Comparison of ENCODE assay signal across 9 cellular contexts in genomic region chr14:21536395-21537087, GRCh38. TPM values are rescaled to one million over a fixed set of nuclear protein-coding genes. Genes with fewer than 3 reads are reported as not detected.
A peak's percentile ranks its signal among the peaks of the same experiment; 100 is the strongest.
DNase-seq lines count a peak whose midpoint lies in the region; ATAC-seq, FAIRE-seq and TF ChIP-seq lines count a peak whose summit lies in the region.
"Had no signal": no experiment of that assay in that cellular context is flagged by ENCODE, and none has a peak within 500 bp of the region (broad histone marks: within the 10 kb centered on the region; RNA-seq: fewer than 3 reads in every experiment).

No MANE protein-coding gene starts in this region.

- H3K4me1 ChIP-seq in GM23338 (ENCODE audit: insufficient read depth), result peaks cover 50% of the 10 kb centered on the region
- no peaks in the 10 kb centered on the region for H3K4me1 ChIP-seq in astrocyte (ENCODE audit: insufficient read depth, low read length)

- no peak for FAIRE-seq in astrocyte (lab: Jason Lieb, UNC)

- H3K36me3 ChIP-seq in GM23338 (ENCODE audit: insufficient read depth) (no peaks in the 10 kb centered on the region), astrocyte (ENCODE audit: insufficient read depth, low read length) (no peaks in the 10 kb centered on the region)

- no peak overlapping the region for H3K9ac ChIP-seq in astrocyte (ENCODE audit: low read length)

- H3K4me3 Mint-ChIP-seq in GM23338 (peak overlapping the region; percentile 99), astrocyte (ENCODE audit: unreplicated experiment) (peak overlapping the region; percentile 78)

- no peaks in the 10 kb centered on the region; the same call in 1 of the 3 replicates for H3K9me3 Mint-ChIP-seq in GM23338
- H3K9me3 Mint-ChIP-seq in astrocyte (ENCODE audit: unreplicated experiment), result peaks cover 2% of the 10 kb centered on the region

- peak; percentile 55 for ATAC-seq in GM23338
- ATAC-seq in HG03460 (IDR thresholded peaks at IDR 0.05; ENCODE audit: unreplicated experiment), result no peak
- no peak for ATAC-seq in GM21447 (IDR thresholded peaks at IDR 0.05; ENCODE audit: unreplicated experiment)
- ATAC-seq in GM18867 (IDR thresholded peaks at IDR 0.05; ENCODE audit: unreplicated experiment), result no peak

- no peaks in the 10 kb centered on the region for H3K9me2 ChIP-seq in GM23338 (ENCODE audit: insufficient read depth)

- peak overlapping the region; percentile 95 for H3K27ac ChIP-seq in GM23338 (ENCODE audit: low read depth)
- H3K27ac ChIP-seq in astrocyte (ENCODE audit: low read depth, low read length), result no peak overlapping the region

- H2AFZ ChIP-seq in GM23338 (no peak overlapping the region), astrocyte (ENCODE audit: low read depth, low read length) (peak overlapping the region; percentile 53)

- H3K27me3 ChIP-seq in GM23338 (ENCODE audit: insufficient read depth) (no peaks in the 10 kb centered on the region), astrocyte (ENCODE audit: insufficient read depth, low read length) (peaks cover 46% of the 10 kb centered on the region)

- H4K20me1 ChIP-seq in GM23338 (replicated peaks; ENCODE audit: insufficient read depth), result no peaks in the 10 kb centered on the region
- H4K20me1 ChIP-seq in astrocyte (ENCODE audit: insufficient read depth, low read length), result no peaks in the 10 kb centered on the region

- H3K27me3 Mint-ChIP-seq in GM23338 (ENCODE audit: insufficient read depth, low read depth, poor library complexity) (peaks cover 24% of the 10 kb centered on the region), astrocyte (ENCODE audit: low read depth, unreplicated experiment) (peaks cover 14% of the 10 kb centered on the region)

- H3K36me3 Mint-ChIP-seq in GM23338 (ENCODE audit: low read depth) (peaks cover 30% of the 10 kb centered on the region), astrocyte (ENCODE audit: low read depth, unreplicated experiment) (no peaks in the 10 kb centered on the region)

- peaks cover 9% of the 10 kb centered on the region; the same call in 1 of the 2 replicates for H3F3A ChIP-seq in GM23338 (replicated peaks; ENCODE audit: low read depth)

- DNase-seq in GM23338 (ENCODE audit: low spot score) (peak; percentile 82), astrocyte (ENCODE audit: low read depth) (no peak), retinal pigment epithelial cell (ENCODE audit: low read depth) (no peak)
- no peak for DNase-seq in activated T-cell treated with anti-CD3 and anti-CD28 coated beads, Interleukin-2, amount 50 U/mL, for 48 hours
- DNase-seq: EL had no signal

- H3K27ac Mint-ChIP-seq in GM23338 (peak overlapping the region; percentile 99), astrocyte (ENCODE audit: unreplicated experiment) (peak overlapping the region; percentile 69)

- H3K9me3 ChIP-seq in astrocyte (ENCODE audit: insufficient read depth, low read depth, low read length), result no peaks in the 10 kb centered on the region
- H3K9me3 ChIP-seq in iPS-18c (ENCODE audit: control insufficient read depth, insufficient read depth, low read length), result no peaks in the 10 kb centered on the region

- TF ChIP-seq CTCF in GM23338 (conservative IDR thresholded peaks at IDR 0.05; ENCODE audit: low read depth in 2 of 2) (no peak), astrocyte (IDR thresholded peaks at IDR 0.05; ENCODE audit: insufficient read depth, low read depth, low read length) (no peak), retinal pigment epithelial cell (conservative IDR thresholded peaks at IDR 0.05; ENCODE audit: low read depth, low read length) (no peak)

- H3K4me2 ChIP-seq in GM23338 (peak overlapping the region; percentile 86), astrocyte (ENCODE audit: low read length) (peak overlapping the region; percentile 75)

- peaks cover 70% of the 10 kb centered on the region for H3K79me2 ChIP-seq in GM23338 (replicated peaks; ENCODE audit: insufficient read depth)
- no peaks in the 10 kb centered on the region for H3K79me2 ChIP-seq in astrocyte (ENCODE audit: insufficient read depth, low read length)

- H3K4me3 ChIP-seq in GM23338 (peak overlapping the region; percentile 84), astrocyte (ENCODE audit: insufficient read depth, low read depth, low read length) (peak overlapping the region; percentile 35), iPS-18c (ENCODE audit: insufficient read depth, low read depth, low read length) (peak overlapping the region; percentile 86), retinal pigment epithelial cell (ENCODE audit: low read length) (peak overlapping the region; percentile 50)

- peaks cover 43% of the 10 kb centered on the region for H3K4me1 Mint-ChIP-seq in GM23338
- H3K4me1 Mint-ChIP-seq in astrocyte (ENCODE audit: low read depth, unreplicated experiment), result peaks cover 14% of the 10 kb centered on the region

TF ChIP-seq in GM23338, 12 proteins besides CTCF, POLR2A, EP300 and RAD21:
- TF ChIP-seq, protein P1, sequence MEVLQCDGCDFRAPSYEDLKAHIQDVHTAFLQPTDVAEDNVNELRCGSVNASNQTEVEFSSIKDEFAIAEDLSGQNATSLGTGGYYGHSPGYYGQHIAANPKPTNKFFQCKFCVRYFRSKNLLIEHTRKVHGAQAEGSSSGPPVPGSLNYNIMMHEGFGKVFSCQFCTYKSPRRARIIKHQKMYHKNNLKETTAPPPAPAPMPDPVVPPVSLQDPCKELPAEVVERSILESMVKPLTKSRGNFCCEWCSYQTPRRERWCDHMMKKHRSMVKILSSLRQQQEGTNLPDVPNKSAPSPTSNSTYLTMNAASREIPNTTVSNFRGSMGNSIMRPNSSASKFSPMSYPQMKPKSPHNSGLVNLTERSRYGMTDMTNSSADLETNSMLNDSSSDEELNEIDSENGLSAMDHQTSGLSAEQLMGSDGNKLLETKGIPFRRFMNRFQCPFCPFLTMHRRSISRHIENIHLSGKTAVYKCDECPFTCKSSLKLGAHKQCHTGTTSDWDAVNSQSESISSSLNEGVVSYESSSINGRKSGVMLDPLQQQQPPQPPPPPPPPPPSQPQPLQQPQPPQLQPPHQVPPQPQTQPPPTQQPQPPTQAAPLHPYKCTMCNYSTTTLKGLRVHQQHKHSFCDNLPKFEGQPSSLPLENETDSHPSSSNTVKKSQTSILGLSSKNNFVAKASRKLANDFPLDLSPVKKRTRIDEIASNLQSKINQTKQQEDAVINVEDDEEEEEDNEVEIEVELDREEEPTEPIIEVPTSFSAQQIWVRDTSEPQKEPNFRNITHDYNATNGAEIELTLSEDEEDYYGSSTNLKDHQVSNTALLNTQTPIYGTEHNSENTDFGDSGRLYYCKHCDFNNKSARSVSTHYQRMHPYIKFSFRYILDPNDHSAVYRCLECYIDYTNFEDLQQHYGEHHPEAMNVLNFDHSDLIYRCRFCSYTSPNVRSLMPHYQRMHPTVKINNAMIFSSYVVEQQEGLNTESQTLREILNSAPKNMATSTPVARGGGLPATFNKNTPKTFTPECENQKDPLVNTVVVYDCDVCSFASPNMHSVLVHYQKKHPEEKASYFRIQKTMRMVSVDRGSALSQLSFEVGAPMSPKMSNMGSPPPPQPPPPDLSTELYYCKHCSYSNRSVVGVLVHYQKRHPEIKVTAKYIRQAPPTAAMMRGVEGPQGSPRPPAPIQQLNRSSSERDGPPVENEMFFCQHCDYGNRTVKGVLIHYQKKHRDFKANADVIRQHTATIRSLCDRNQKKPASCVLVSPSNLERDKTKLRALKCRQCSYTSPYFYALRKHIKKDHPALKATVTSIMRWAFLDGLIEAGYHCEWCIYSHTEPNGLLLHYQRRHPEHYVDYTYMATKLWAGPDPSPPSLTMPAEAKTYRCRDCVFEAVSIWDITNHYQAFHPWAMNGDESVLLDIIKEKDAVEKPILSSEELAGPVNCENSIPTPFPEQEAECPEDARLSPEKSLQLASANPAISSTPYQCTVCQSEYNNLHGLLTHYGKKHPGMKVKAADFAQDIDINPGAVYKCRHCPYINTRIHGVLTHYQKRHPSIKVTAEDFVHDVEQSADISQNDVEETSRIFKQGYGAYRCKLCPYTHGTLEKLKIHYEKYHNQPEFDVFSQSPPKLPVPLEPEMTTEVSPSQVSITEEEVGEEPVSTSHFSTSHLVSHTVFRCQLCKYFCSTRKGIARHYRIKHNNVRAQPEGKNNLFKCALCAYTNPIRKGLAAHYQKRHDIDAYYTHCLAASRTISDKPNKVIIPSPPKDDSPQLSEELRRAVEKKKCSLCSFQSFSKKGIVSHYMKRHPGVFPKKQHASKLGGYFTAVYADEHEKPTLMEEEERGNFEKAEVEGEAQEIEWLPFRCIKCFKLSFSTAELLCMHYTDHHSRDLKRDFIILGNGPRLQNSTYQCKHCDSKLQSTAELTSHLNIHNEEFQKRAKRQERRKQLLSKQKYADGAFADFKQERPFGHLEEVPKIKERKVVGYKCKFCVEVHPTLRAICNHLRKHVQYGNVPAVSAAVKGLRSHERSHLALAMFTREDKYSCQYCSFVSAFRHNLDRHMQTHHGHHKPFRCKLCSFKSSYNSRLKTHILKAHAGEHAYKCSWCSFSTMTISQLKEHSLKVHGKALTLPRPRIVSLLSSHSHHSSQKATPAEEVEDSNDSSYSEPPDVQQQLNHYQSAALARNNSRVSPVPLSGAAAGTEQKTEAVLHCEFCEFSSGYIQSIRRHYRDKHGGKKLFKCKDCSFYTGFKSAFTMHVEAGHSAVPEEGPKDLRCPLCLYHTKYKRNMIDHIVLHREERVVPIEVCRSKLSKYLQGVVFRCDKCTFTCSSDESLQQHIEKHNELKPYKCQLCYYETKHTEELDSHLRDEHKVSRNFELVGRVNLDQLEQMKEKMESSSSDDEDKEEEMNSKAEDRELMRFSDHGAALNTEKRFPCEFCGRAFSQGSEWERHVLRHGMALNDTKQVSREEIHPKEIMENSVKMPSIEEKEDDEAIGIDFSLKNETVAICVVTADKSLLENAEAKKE (CRISPR knock-in tag; IDR thresholded peaks at IDR 0.05), result no peak
- TF ChIP-seq ZNF331 (CRISPR knock-in tag; IDR thresholded peaks at IDR 0.05; ENCODE audit: low read depth) (no peak), EZH2 (IDR thresholded peaks at IDR 0.05; ENCODE audit: low read depth, unreplicated experiment) (no peak), CREB1 (CRISPR knock-in tag; IDR thresholded peaks at IDR 0.05; ENCODE audit: low read depth) (no peak), POLR2AphosphoS5 (IDR thresholded peaks at IDR 0.05; ENCODE audit: low read depth) (peak; percentile 63)
TF ChIP-seq in GM23338: peak in this region for 1.

RNA-seq across cellular contexts. Expression of gene SALL2, which starts 10.4 kb away (rescaled TPM):
- 256 and 281 TPM in 2 replicates for total RNA-seq in GM23338 (2014; rRNA removed; shearing (Covaris generic))
- 121 TPM in 2 replicates for polyA plus RNA-seq in GM23338 (2016; fragmentation: Nextera tagmentation; extraction: Ambion mirVana)
- total RNA-seq in astrocyte, result 28.3 and 34.5 TPM in 2 replicates

RNA-seq across cellular contexts. Expression of gene METTL3, which starts 25.4 kb away (rescaled TPM):
- 125 and 140 TPM in 2 replicates for total RNA-seq in GM23338 (2014; rRNA removed; shearing (Covaris generic))
- 87.0 and 100 TPM in 2 replicates for polyA plus RNA-seq in GM23338 (2016; fragmentation: Nextera tagmentation; extraction: Ambion mirVana)
- 40.0 and 44.0 TPM in 2 replicates for total RNA-seq in astrocyte

RNA-seq across cellular contexts. Expression of gene OR10G3, which starts 43.3 kb away (rescaled TPM):
- not detected in 2 replicates for total RNA-seq in GM23338 (2014; rRNA removed; shearing (Covaris generic))
- not detected in 2 replicates for polyA plus RNA-seq in GM23338 (2016; fragmentation: Nextera tagmentation; extraction: Ambion mirVana)
- total RNA-seq in astrocyte, result not detected in 2 replicates

RNA-seq across cellular contexts. Expression of gene TOX4, which starts 59.5 kb away (rescaled TPM):
- total RNA-seq in GM23338 (2014; rRNA removed; shearing (Covaris generic)), result 37.2 and 45.6 TPM in 2 replicates
- polyA plus RNA-seq in GM23338 (2016; fragmentation: Nextera tagmentation; extraction: Ambion mirVana), result 67.1 and 72.8 TPM in 2 replicates
- 88.8 and 92.2 TPM in 2 replicates for total RNA-seq in astrocyte

RNA-seq across cellular contexts. Expression of gene RAB2B, which starts 59.8 kb away (rescaled TPM):
- 29.9 and 35.7 TPM in 2 replicates for total RNA-seq in GM23338 (2014; rRNA removed; shearing (Covaris generic))
- polyA plus RNA-seq in GM23338 (2016; fragmentation: Nextera tagmentation; extraction: Ambion mirVana), result 11.7 and 12.9 TPM in 2 replicates
- 48.5 and 49.9 TPM in 2 replicates for total RNA-seq in astrocyte

Comparison
In these comparisons a context has a peak if more than half of its experiments do, and no peak if none do; other contexts are left out.
1. H3K4me3 ChIP-seq: peak in every context shown above with its lines; median percentile 86 in iPS-18c; 84 in GM23338; 50 in retinal pigment epithelial cell; 35 in astrocyte.